8 cellular contexts compared by ENCODE assay signal in genomic region chr1:27299385-27300252, GRCh38. TPM values are rescaled to one million over a fixed set of nuclear protein-coding genes. Genes with fewer than 3 reads are reported as not detected.
DNase-seq lines count a peak whose midpoint lies in the region; ATAC-seq, FAIRE-seq and TF ChIP-seq lines count a peak whose summit lies in the region.

No MANE protein-coding gene starts in this region.

- TF ChIP-seq CTCF in AG10803 (conservative IDR thresholded peaks at IDR 0.05; ENCODE audit: low read length) = no peak
- no peak for TF ChIP-seq CTCF in endothelial cell of umbilical vein (IDR thresholded peaks at IDR 0.05; ENCODE audit: extremely low read depth in 1 of 2, insufficient read depth in 1 of 2, low read depth in 1 of 2, low read length in 2 of 2)
- TF ChIP-seq CTCF in mesothelial cell of epicardium (IDR thresholded peaks at IDR 0.05; ENCODE audit: unreplicated experiment) = no peak
- TF ChIP-seq CTCF in vagina (IDR thresholded peaks at IDR 0.05) = no peak

- FAIRE-seq in endothelial cell of umbilical vein (lab: Jason Lieb, UNC) = no peak

- BruUV-seq in endothelial cell of umbilical vein (replicated peaks; lab: Mats Ljungman, UMichigan) = no TSS peak

- dilution Hi-C loops in endothelial cell of umbilical vein (cut with MboI; ENCODE audit: extremely low pct_ligation_motif_present, low sequenced_read_pairs) = no loop called here

- intact Hi-C loops in endothelial cell of umbilical vein (cut with micrococcal nuclease) (loop anchor here (2.0 to 5.0 kb wide), 2 partner anchors 23 to 363 kb away; partner anchors contain the start of gene TMEM222), vagina (cut with DNase I) (loop anchor here (2.0 to 10.0 kb wide), 3 partner anchors 95 to 365 kb away; partner anchors contain the start of gene AHDC1)
- intact Hi-C loops in activated CD4-positive, alpha-beta T cell treated with anti-CD3 and anti-CD28 coated beads for 36 hours (cut with DNase I, micrococcal nuclease) = loop anchor here in 1 of 2 experiments (1.0 kb wide), 4 partner anchors 58 to 307 kb away; no protein-coding TSS in a partner anchor

- H3K4me2 ChIP-seq in endothelial cell of umbilical vein (ENCODE audit: insufficient read depth, low read length) = no peak overlapping the region

- no peak overlapping the region for H2AFZ ChIP-seq in endothelial cell of umbilical vein (ENCODE audit: low read depth, low read length)

- peaks cover 37% of the 10 kb centered on the region for H3K4me1 Mint-ChIP-seq in mesothelial cell of epicardium
- H3K4me1 Mint-ChIP-seq in activated CD4-positive, alpha-beta T cell treated with anti-CD3 and anti-CD28 coated beads for 36 hours = no peaks in the 10 kb centered on the region

- peak overlapping the region; percentile 96 for H3K27ac Mint-ChIP-seq in mesothelial cell of epicardium
- H3K27ac Mint-ChIP-seq in activated CD4-positive, alpha-beta T cell treated with anti-CD3 and anti-CD28 coated beads for 36 hours = no peak overlapping the region

- H3K4me1 ChIP-seq in endothelial cell of umbilical vein (ENCODE audit: control insufficient read depth, extremely low read depth, insufficient read depth, low read length) = no peaks in the 10 kb centered on the region
- H3K4me1 ChIP-seq in vagina = peaks cover 41% of the 10 kb centered on the region

- no peak overlapping the region for H3K9ac ChIP-seq in endothelial cell of umbilical vein (replicated peaks; ENCODE audit: extremely low read depth, insufficient read depth, low read length)

- H3K36me3 ChIP-seq in endothelial cell of umbilical vein (ENCODE audit: control insufficient read depth in 2 of 2, extremely low read depth in 1 of 2, insufficient read depth in 2 of 2, low read length in 2 of 2) (peaks cover 0 to 21% of the 10 kb centered on the region in 2 experiments), vagina (peaks cover 0 to 45% of the 10 kb centered on the region in 2 donors)

- no peaks in the 10 kb centered on the region for H3K9me1 ChIP-seq in endothelial cell of umbilical vein (replicated peaks; ENCODE audit: control insufficient read depth, extremely low read depth, insufficient read depth, low read length)

- H3K27me3 Mint-ChIP-seq in mesothelial cell of epicardium (ENCODE audit: low read depth) = no peaks in the 10 kb centered on the region
- H3K27me3 Mint-ChIP-seq in activated CD4-positive, alpha-beta T cell treated with anti-CD3 and anti-CD28 coated beads for 36 hours = no peaks in the 10 kb centered on the region

- no peak for ATAC-seq in activated CD4-positive, alpha-beta T cell treated with anti-CD3 and anti-CD28 coated beads for 36 hours
- ATAC-seq in GM19397 (IDR thresholded peaks at IDR 0.05; ENCODE audit: unreplicated experiment) = no peak

- peaks cover 5% of the 10 kb centered on the region for H3K36me3 Mint-ChIP-seq in mesothelial cell of epicardium
- no peaks in the 10 kb centered on the region for H3K36me3 Mint-ChIP-seq in activated CD4-positive, alpha-beta T cell treated with anti-CD3 and anti-CD28 coated beads for 36 hours (ENCODE audit: low read depth)

- peak overlapping the region; percentile 7 for H3K4me3 Mint-ChIP-seq in mesothelial cell of epicardium
- no peak overlapping the region for H3K4me3 Mint-ChIP-seq in activated CD4-positive, alpha-beta T cell treated with anti-CD3 and anti-CD28 coated beads for 36 hours

- no peak for TF ChIP-seq POLR2A in endothelial cell of umbilical vein (IDR thresholded peaks at IDR 0.05; ENCODE audit: low read depth, low read length)
- TF ChIP-seq POLR2A in vagina (IDR thresholded peaks at IDR 0.05) = no peak

- H3K9me3 ChIP-seq in endothelial cell of umbilical vein (replicated peaks; ENCODE audit: control insufficient read depth, insufficient read depth, low read length) (no peaks in the 10 kb centered on the region), vagina (no peaks in the 10 kb centered on the region)

- H3K79me2 ChIP-seq in endothelial cell of umbilical vein (ENCODE audit: control insufficient read depth, insufficient read depth, low read length) = no peaks in the 10 kb centered on the region

- DNase-seq in AG10803 (ENCODE audit: low read depth) = peak; percentile 100
- DNase-seq in NCI-H446 treated with DMSO at 0.1 percent for 48 hours (lab: John Stamatoyannopoulos, UW) = peak; percentile 99
- DNase-seq in endothelial cell of umbilical vein (ENCODE audit: low read depth, low spot score) = peak; percentile 9
- peak; percentile 75 to 80 for DNase-seq in mesothelial cell of epicardium (ENCODE audit: low spot score in 2 of 2, unreplicated experiment in 2 of 2)
- DNase-seq in vagina (ENCODE audit: extremely low spot score in 2 of 2) = peak in 1 of 2 donors; percentile 98
- DNase-seq in COR-L47 (lab: John Stamatoyannopoulos, UW) = no peak
- DNase-seq in activated CD4-positive, alpha-beta T cell treated with anti-CD3 and anti-CD28 coated beads for 36 hours = no peak

- H3K4me3 ChIP-seq in AG10803 (ENCODE audit: low read length) (no peak overlapping the region), endothelial cell of umbilical vein (replicated peaks in 1 of 3; ENCODE audit: insufficient read depth in 1 of 3, low read depth in 1 of 3, low read length in 3 of 3) (no peak overlapping the region), vagina (no peak overlapping the region)

- no peaks in the 10 kb centered on the region for H3K9me3 Mint-ChIP-seq in mesothelial cell of epicardium
- no peaks in the 10 kb centered on the region for H3K9me3 Mint-ChIP-seq in activated CD4-positive, alpha-beta T cell treated with anti-CD3 and anti-CD28 coated beads for 36 hours (ENCODE audit: low read depth)

- CTCF ChIA-PET in endothelial cell of umbilical vein (lab: Charles Lee) = interaction anchor here (0.7 to 10.9 kb wide), 31 partner anchors 8 to 420 kb away, joined by 3 to 275 read pairs (median 5); partner anchors contain the start of genes CD164L2, GPR3 and MAP3K6
- CTCF ChIA-PET in activated CD4-positive, alpha-beta T cell treated with anti-CD3 and anti-CD28 coated beads for 36 hours (lab: Charles Lee) = interaction anchor here (0.6 to 10.8 kb wide), 27 partner anchors 9 to 379 kb away, joined by 3 to 192 read pairs (median 5); partner anchors contain the start of genes AHDC1, CD164L2, GPR3 and SYTL1

- H3K27ac ChIP-seq in endothelial cell of umbilical vein (ENCODE audit: insufficient read depth, low read depth, low read length) = no peak overlapping the region
- H3K27ac ChIP-seq in vagina = peak overlapping the region; percentile 90

- no peaks in the 10 kb centered on the region for H3K27me3 ChIP-seq in endothelial cell of umbilical vein (ENCODE audit: control insufficient read depth in 2 of 2, insufficient read depth in 2 of 2, low read length in 2 of 2)
- H3K27me3 ChIP-seq in vagina = no peaks in the 10 kb centered on the region

- no peaks in the 10 kb centered on the region for H4K20me1 ChIP-seq in endothelial cell of umbilical vein (replicated peaks; ENCODE audit: control insufficient read depth, extremely low read depth, insufficient read depth, low read length)

- POLR2A ChIA-PET in endothelial cell of umbilical vein (lab: Charles Lee) = no interaction called here
- POLR2A ChIA-PET in activated CD4-positive, alpha-beta T cell treated with anti-CD3 and anti-CD28 coated beads for 36 hours (lab: Charles Lee) = no interaction called here

TF ChIP-seq in endothelial cell of umbilical vein, 7 proteins besides CTCF, POLR2A, EP300 and RAD21:
- TF ChIP-seq POLR2AphosphoS5 (IDR thresholded peaks at IDR 0.05; ENCODE audit: insufficient read depth, low read depth, low read length) (no peak), MYC (IDR thresholded peaks at IDR 0.05; ENCODE audit: low read depth, low read length) (no peak), MAX (IDR thresholded peaks at IDR 0.05; ENCODE audit: insufficient read depth, insufficient read length) (no peak), JUN (IDR thresholded peaks at IDR 0.05; ENCODE audit: borderline replicate concordance, insufficient read depth, insufficient read length, low read depth) (no peak), EZH2 (IDR thresholded peaks at IDR 0.05; ENCODE audit: borderline replicate concordance, low read depth, low read length, severe bottlenecking) (no peak), GATA2 (IDR thresholded peaks at IDR 0.05; ENCODE audit: insufficient read depth, insufficient read length, low read depth, low read length) (no peak), FOS (IDR thresholded peaks at IDR 0.05; ENCODE audit: borderline replicate concordance, insufficient read depth, low read length) (no peak)

RNA-seq across cellular contexts. Expression of gene TMEM222, which starts 22.3 kb away (rescaled TPM):
- 43.1 and 45.8 TPM in 2 replicates for total RNA-seq in endothelial cell of umbilical vein
- 76.1 and 103 TPM in 2 replicates for polyA plus RNA-seq in endothelial cell of umbilical vein
- polyA plus RNA-seq in endothelial cell of umbilical vein (2011; cell fraction: cytosol; rRNA removed) = 61.1 and 68.5 TPM in 2 replicates
- 42.4 and 48.1 TPM in 2 replicates for polyA plus RNA-seq in endothelial cell of umbilical vein (2011; cell fraction: nucleus; rRNA removed)
- polyA plus RNA-seq in endothelial cell of umbilical vein (2012) = 30.7 and 35.6 TPM in 2 replicates
- polyA minus RNA-seq in endothelial cell of umbilical vein = 71.0 and 75.9 TPM in 2 replicates
- polyA minus RNA-seq in endothelial cell of umbilical vein (2011; cell fraction: cytosol; rRNA and poly(A)+ RNA removed) = 23.4 TPM
- polyA minus RNA-seq in endothelial cell of umbilical vein (2011; cell fraction: nucleus; rRNA and poly(A)+ RNA removed) = 16.3 and 17.6 TPM in 2 replicates
- 36.0 to 39.1 TPM (median 37.2 TPM) in 3 replicates for total RNA-seq in mesothelial cell of epicardium
- 30.7 TPM for total RNA-seq in vagina
- total RNA-seq in activated CD4-positive, alpha-beta T cell treated with anti-CD3 and anti-CD28 coated beads for 36 hours = 10 to 100 TPM; 27.5 to 31.2 TPM

RNA-seq across cellular contexts. Expression of gene SYTL1, which starts 42.2 kb away (rescaled TPM):
- total RNA-seq in endothelial cell of umbilical vein (not detected in 2 replicates), mesothelial cell of epicardium (41.0 to 42.8 TPM (median 42.2 TPM) in 3 replicates), vagina (56.2 TPM)
- polyA plus RNA-seq in endothelial cell of umbilical vein = 0.04 and 0.29 TPM in 2 replicates
- 0.04 and 0.10 TPM in 2 replicates for polyA plus RNA-seq in endothelial cell of umbilical vein (2011; cell fraction: cytosol; rRNA removed)
- 0.22 and 0.48 TPM in 2 replicates for polyA plus RNA-seq in endothelial cell of umbilical vein (2011; cell fraction: nucleus; rRNA removed)
- 0.08 TPM in 1 of 2 replicates, not detected in the other for polyA plus RNA-seq in endothelial cell of umbilical vein (2012)
- 0.49 TPM in 1 of 2 replicates, not detected in the other for polyA minus RNA-seq in endothelial cell of umbilical vein
- not detected for polyA minus RNA-seq in endothelial cell of umbilical vein (2011; cell fraction: cytosol; rRNA and poly(A)+ RNA removed)
- not detected in 2 replicates for polyA minus RNA-seq in endothelial cell of umbilical vein (2011; cell fraction: nucleus; rRNA and poly(A)+ RNA removed)
- total RNA-seq in activated CD4-positive, alpha-beta T cell treated with anti-CD3 and anti-CD28 coated beads for 36 hours = 10 to 100 TPM; 21.4 to 26.1 TPM

Comparison
In these comparisons a context has a peak if more than half of its experiments do, and no peak if none do; other contexts are left out.
1. DNase-seq: peak in AG10803 (single experiment), NCI-H446 treated with DMSO at 0.1 percent for 48 hours (single experiment), endothelial cell of umbilical vein (single experiment) and mesothelial cell of epicardium (2 of 2); none in COR-L47 (single experiment) and activated CD4-positive, alpha-beta T cell treated with anti-CD3 and anti-CD28 coated beads for 36 hours (single experiment).
2. RNA of gene SYTL1, which starts 42.2 kb away (total RNA-seq): 56.2 TPM in vagina (single experiment), 41.0 to 42.8 TPM in mesothelial cell of epicardium and 21.4 to 26.1 TPM in activated CD4-positive, alpha-beta T cell treated with anti-CD3 and anti-CD28 coated beads for 36 hours; not detected in endothelial cell of umbilical vein; every median in the first group is over 10 times any median in the second.